1 cellular context compared by ENCODE assay signal in the genomic region with DNA sequence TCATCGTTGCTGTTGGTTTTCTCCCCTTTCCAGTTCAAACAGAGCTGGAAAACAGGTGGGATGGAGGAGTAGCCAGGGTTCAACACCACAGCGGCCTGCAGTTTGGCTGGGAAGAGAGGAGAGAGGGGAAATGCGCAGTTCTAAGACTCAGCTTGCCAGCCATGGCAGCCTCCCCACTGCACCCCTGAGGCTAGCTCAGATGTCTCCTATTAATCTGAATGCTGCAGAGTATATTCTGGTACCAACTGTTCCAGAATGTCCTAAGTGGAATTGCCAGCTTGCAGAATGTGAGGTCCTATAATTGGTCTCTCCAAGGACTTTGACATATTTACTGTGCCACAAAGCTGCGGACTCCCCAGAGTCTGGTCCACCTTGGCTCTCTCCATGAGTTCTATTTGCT.
TF ChIP-seq lines count a peak whose summit lies in the region.

No MANE protein-coding gene starts in this region.

TF ChIP-seq in HepG2, 621 proteins besides CTCF, POLR2A, EP300 and RAD21:
- TF ChIP-seq MAFK (conservative IDR thresholded peaks at IDR 0.05 in 1 of 2, IDR thresholded peaks at IDR 0.05 in 1 of 2; ENCODE audit: low read length in 2 of 2) = peak; percentile 29 to 40; a peak in 3 of 4 replicates
- TF ChIP-seq, protein P1, sequence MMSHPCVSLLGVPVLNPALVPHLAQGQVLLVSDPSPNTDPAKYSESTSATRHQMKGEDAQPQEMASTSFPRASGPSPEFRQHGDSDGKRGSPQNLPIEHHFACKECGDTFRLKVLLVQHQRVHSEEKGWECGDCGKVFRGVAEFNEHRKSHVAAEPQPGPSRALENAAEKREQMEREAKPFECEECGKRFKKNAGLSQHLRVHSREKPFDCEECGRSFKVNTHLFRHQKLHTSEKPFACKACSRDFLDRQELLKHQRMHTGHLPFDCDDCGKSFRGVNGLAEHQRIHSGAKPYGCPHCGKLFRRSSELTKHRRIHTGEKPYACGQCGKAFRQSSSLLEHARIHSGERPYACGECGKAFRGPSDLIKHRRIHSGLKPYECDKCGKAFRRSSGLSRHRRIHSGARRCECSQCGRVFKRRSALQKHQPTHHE (CRISPR knock-in tag; IDR thresholded peaks at IDR 0.05; ENCODE audit: borderline replicate concordance) = no peak
